In genomic region chr17:74731347-74731605, GRCh38 we compare ENCODE assay signal across 34 cellular contexts. TPM values are rescaled to one million over a fixed set of nuclear protein-coding genes. Genes with fewer than 3 reads are reported as not detected.
"Had no signal": no experiment of that assay in that cellular context is flagged by ENCODE, and none has a peak within 500 bp of the region (broad histone marks: within the 10 kb centered on the region; RNA-seq: fewer than 3 reads in every experiment).

No MANE protein-coding gene starts in this region.

- H3K36me3 Mint-ChIP-seq: mesothelial cell of epicardium; naive B cell; neural progenitor cell; stimulated activated naive B cell treated with anti-CD40 and anti-IgM and Interleukin-4, amounts not matched to agents 10 μg/mL and 1 μg/mL and 100 μg/mL, for 72 hours; type B pancreatic cell had no signal

- H3K9me3 Mint-ChIP-seq: dendritic cell treated with granulocyte-macrophage colony-stimulating factor and Interleukin-4, amounts not matched to agents 40 ng/mL and 50 ng/mL, for 4 days; mesothelial cell of epicardium; naive B cell; nephron; neural progenitor cell; stimulated activated naive B cell treated with anti-CD40 and anti-IgM and Interleukin-4, amounts not matched to agents 10 μg/mL and 1 μg/mL and 100 μg/mL, for 72 hours; type B pancreatic cell had no signal

- DNase-seq: colonic mucosa; effector CD8-positive, alpha-beta T cell; foreskin keratinocyte; heart left ventricle; left cardiac atrium; left lung; mesenchymal stem cell; mucosa of descending colon; naive B cell; nucleus accumbens; ovary; psoas muscle; right cardiac atrium; sigmoid colon; stimulated activated CD4-positive, alpha-beta T cell treated with anti-CD3 and anti-CD28 coated beads, Interleukin-4, amount 100 ng/mL, for 4 hours; stimulated activated naive B cell treated with anti-CD40 and anti-IgM and Interleukin-4, amounts not matched to agents 10 μg/mL and 1 μg/mL and 100 μg/mL, for 72 hours; stomach; testis; tibial artery had no signal

- H3K27me3 Mint-ChIP-seq: naive B cell; stimulated activated naive B cell treated with anti-CD40 and anti-IgM and Interleukin-4, amounts not matched to agents 10 μg/mL and 1 μg/mL and 100 μg/mL, for 72 hours had no signal

- H3K4me3 ChIP-seq: colonic mucosa, esophagus muscularis mucosa, gastroesophageal sphincter, heart left ventricle, hepatocyte, left lung, mucosa of descending colon, neural progenitor cell, ovary, psoas muscle, sigmoid colon, stomach, testis, tibial artery had no signal

- H3K79me2 ChIP-seq: hepatocyte had no signal

- H3K9me3 ChIP-seq: colonic mucosa, esophagus muscularis mucosa, gastroesophageal sphincter, heart left ventricle, left lung, mucosa of descending colon, ovary, psoas muscle, sigmoid colon, stomach, testis, tibial artery had no signal

- H3K4me1 ChIP-seq: foreskin keratinocyte, neural progenitor cell, psoas muscle, testis had no signal

- H3K4me3 Mint-ChIP-seq: dendritic cell treated with granulocyte-macrophage colony-stimulating factor and Interleukin-4, amounts not matched to agents 40 ng/mL and 50 ng/mL, for 4 days; mesothelial cell of epicardium; naive B cell; nephron; neural progenitor cell; stimulated activated naive B cell treated with anti-CD40 and anti-IgM and Interleukin-4, amounts not matched to agents 10 μg/mL and 1 μg/mL and 100 μg/mL, for 72 hours; type B pancreatic cell had no signal

- H3K27me3 ChIP-seq: colonic mucosa, hepatocyte, ovary, testis had no signal

- H2AFZ ChIP-seq: hepatocyte, neural progenitor cell had no signal

- ATAC-seq: foreskin keratinocyte, gastroesophageal sphincter, psoas muscle, right cardiac atrium had no signal

- H3K36me3 ChIP-seq: colonic mucosa, esophagus muscularis mucosa, gastroesophageal sphincter, heart left ventricle, left lung, neural progenitor cell, ovary, sigmoid colon, stomach, tibial artery had no signal

- H3K27ac Mint-ChIP-seq: dendritic cell treated with granulocyte-macrophage colony-stimulating factor and Interleukin-4, amounts not matched to agents 40 ng/mL and 50 ng/mL, for 4 days; mesothelial cell of epicardium; naive B cell; nephron; neural progenitor cell; stimulated activated naive B cell treated with anti-CD40 and anti-IgM and Interleukin-4, amounts not matched to agents 10 μg/mL and 1 μg/mL and 100 μg/mL, for 72 hours; type B pancreatic cell had no signal

- H3K4me2 ChIP-seq: hepatocyte, neural progenitor cell had no signal

- H3K27ac ChIP-seq: colonic mucosa, esophagus muscularis mucosa, foreskin keratinocyte, gastroesophageal sphincter, heart left ventricle, hepatocyte, left lung, neural progenitor cell, ovary, psoas muscle, sigmoid colon, stomach, testis, tibial artery had no signal

RNA-seq across cellular contexts. Expression of gene RAB37, which starts 5.8 kb away (rescaled TPM):
- total RNA-seq: endothelial cell of umbilical vein, epithelial cell of proximal tubule, foreskin keratinocyte, kidney epithelial cell had no signal

RNA-seq across cellular contexts. Expression of gene CD300LF, which starts 18.6 kb away (rescaled TPM):
- total RNA-seq: chondrocyte, endothelial cell of umbilical vein, epithelial cell of proximal tubule, fibroblast of lung, foreskin keratinocyte, hepatocyte, kidney epithelial cell, lung microvascular endothelial cell, mesothelial cell of epicardium, renal cortical epithelial cell had no signal
